Comparison of ENCODE assay signal across 24 cellular contexts in genomic region chr7:108461855-108462254, GRCh38. TPM values are rescaled to one million over a fixed set of nuclear protein-coding genes. Genes with fewer than 3 reads are reported as not detected.
DNase-seq lines count a peak whose midpoint lies in the region; ATAC-seq, FAIRE-seq and TF ChIP-seq lines count a peak whose summit lies in the region.
"Had no signal": no experiment of that assay in that cellular context is flagged by ENCODE, and none has a peak within 500 bp of the region (broad histone marks: within the 10 kb centered on the region; RNA-seq: fewer than 3 reads in every experiment).

No MANE protein-coding gene starts in this region.

- DNase-seq in G401 (ENCODE audit: low spot score) (peak; percentile 66), RCC 7860 (ENCODE audit: low spot score) (peak; percentile 56), fibroblast of gingiva (ENCODE audit: low read depth) (peak; percentile 20), NCI-H748 treated with DMSO at 0.1 percent for 48 hours (lab: John Stamatoyannopoulos, UW) (no peak), Caco-2 (no peak)
- DNase-seq in naive thymus-derived CD8-positive, alpha-beta T cell = no peak
- DNase-seq: activated CD4-positive, alpha-beta T cell treated with anti-CD3 and anti-CD28 coated beads, Interleukin-2, amount 50 U/mL, for 4 hours; activated naive CD4-positive, alpha-beta T cell treated with anti-CD3 and anti-CD28 coated beads for 36 hours; activated T-cell treated with anti-CD3 and anti-CD28 coated beads, Interleukin-2, amount 50 U/mL, for 1 hour; DMS79; erythroblast; IMR-90; islet precursor cell; mesenchymal stem cell; MM.1S; NCI-H2029; NCI-H510A; T-cell had no signal

- CTCF ChIA-PET in Caco-2 (lab: Charles Lee) = interaction anchor here (1.4 kb wide), 1 partner anchor 35 kb away, joined by 3 read pairs; no protein-coding TSS in a partner anchor

- peak overlapping the region in 5 of 10 donors; percentile 10 to 51 (median 25) for H3K4me3 Mint-ChIP-seq in naive thymus-derived CD8-positive, alpha-beta T cell
- no peak overlapping the region for H3K4me3 Mint-ChIP-seq in Caco-2 (ENCODE audit: unreplicated experiment)
- H3K4me3 Mint-ChIP-seq: activated naive CD4-positive, alpha-beta T cell treated with anti-CD3 and anti-CD28 coated beads for 36 hours; brain; GM23338; nephron; T-cell had no signal

- no peak overlapping the region for H3K4me3 ChIP-seq in Caco-2 (ENCODE audit: low read depth, low read length)
- H3K4me3 ChIP-seq: BLaER1, GM23338, suprapubic skin had no signal

- H3K9me3 ChIP-seq in Caco-2 = no peaks in the 10 kb centered on the region
- H3K9me3 ChIP-seq: BLaER1, suprapubic skin had no signal

- POLR2A ChIA-PET in naive thymus-derived CD8-positive, alpha-beta T cell (lab: Charles Lee) = no interaction called here
- POLR2A ChIA-PET in Caco-2 (lab: Charles Lee) = no interaction called here

- 0 out of 2 replicates have a peak, but pooled peaks cover 3% of the 10 kb centered on the region for H3K4me1 ChIP-seq in Caco-2
- H3K4me1 ChIP-seq: BLaER1 had no signal

- H3K36me3 ChIP-seq in Caco-2 (ENCODE audit: control insufficient read depth, insufficient read depth, low read length) = no peaks in the 10 kb centered on the region
- H3K36me3 ChIP-seq: BLaER1, suprapubic skin had no signal

- in situ Hi-C loops in G401 (cut with HindIII; ENCODE audit: low sequenced_read_pairs) = no loop called here

- no TSS peak for BruUV-seq in Caco-2 (replicated peaks; lab: Mats Ljungman, UMichigan)

- H3K27ac Mint-ChIP-seq in naive thymus-derived CD8-positive, alpha-beta T cell = peak overlapping the region; percentile 23 to 98 (median 64)
- no peak overlapping the region for H3K27ac Mint-ChIP-seq in Caco-2 (ENCODE audit: unreplicated experiment)
- H3K27ac Mint-ChIP-seq: activated naive CD4-positive, alpha-beta T cell treated with anti-CD3 and anti-CD28 coated beads for 36 hours; GM23338; nephron; T-cell had no signal

- peaks cover 0 to 2% (median 0%) of the 10 kb centered on the region in 9 donors for H3K9me3 Mint-ChIP-seq in naive thymus-derived CD8-positive, alpha-beta T cell
- no peaks in the 10 kb centered on the region for H3K9me3 Mint-ChIP-seq in Caco-2 (ENCODE audit: unreplicated experiment)
- H3K9me3 Mint-ChIP-seq: activated naive CD4-positive, alpha-beta T cell treated with anti-CD3 and anti-CD28 coated beads for 36 hours; GM23338; nephron; T-cell had no signal

- TF ChIP-seq CTCF in Caco-2 (IDR thresholded peaks at IDR 0.05; ENCODE audit: insufficient read depth in 1 of 2, low read depth in 1 of 2, low read length in 1 of 2, severe bottlenecking in 1 of 2, unreplicated experiment in 1 of 2) = no peak

- peak; percentile 76 for FAIRE-seq in RCC 7860 (lab: Jason Lieb, UNC)

- intact Hi-C loops in Caco-2 (cut with micrococcal nuclease; ENCODE audit: unreplicated experiment) = no loop called here

- no peaks in the 10 kb centered on the region for H3K27me3 ChIP-seq in Caco-2 (replicated peaks; ENCODE audit: control insufficient read depth, insufficient read depth, low read length)

- H3K27me3 Mint-ChIP-seq in naive thymus-derived CD8-positive, alpha-beta T cell = peaks cover 0 to 29% (median 0%) of the 10 kb centered on the region in 5 donors
- no peaks in the 10 kb centered on the region for H3K27me3 Mint-ChIP-seq in Caco-2 (ENCODE audit: insufficient read depth, unreplicated experiment)

- ATAC-seq in naive thymus-derived CD8-positive, alpha-beta T cell = no peak
- no peak for ATAC-seq in HG02938 (IDR thresholded peaks at IDR 0.05; ENCODE audit: unreplicated experiment)
- ATAC-seq: GM23338, T-cell had no signal

- peaks cover 48 to 84% (median 82%) of the 10 kb centered on the region in 4 donors for H3K4me1 Mint-ChIP-seq in naive thymus-derived CD8-positive, alpha-beta T cell
- H3K4me1 Mint-ChIP-seq in Caco-2 (ENCODE audit: low read depth, unreplicated experiment) = peaks cover 17% of the 10 kb centered on the region

- no peaks in the 10 kb centered on the region for H3K36me3 Mint-ChIP-seq in naive thymus-derived CD8-positive, alpha-beta T cell
- H3K36me3 Mint-ChIP-seq in Caco-2 (ENCODE audit: insufficient read depth, unreplicated experiment) = no peaks in the 10 kb centered on the region
- H3K36me3 Mint-ChIP-seq: brain, T-cell had no signal

RNA-seq across cellular contexts. Expression of gene NRCAM, which starts 5.6 kb away (rescaled TPM):
- total RNA-seq in G401 (2014; rRNA removed; shearing (Covaris generic)) = 1.0 TPM in 1 of 2 replicates, not detected in the other
- total RNA-seq in naive thymus-derived CD8-positive, alpha-beta T cell = 10 to 100 TPM; 42.9 to 46.6 TPM
- 10 to 100 TPM; 11.1 to 18.2 (median 13.7) TPM for polyA plus RNA-seq in naive thymus-derived CD8-positive, alpha-beta T cell
- 85.7 and 96.2 TPM in 2 replicates for total RNA-seq in Caco-2 (2022)

Comparison
In these comparisons a context has a peak if more than half of its experiments do, and no peak if none do; other contexts are left out.
1. DNase-seq: peak in G401 (single experiment), RCC 7860 (single experiment) and fibroblast of gingiva (single experiment); none in naive thymus-derived CD8-positive, alpha-beta T cell (0 of 10), NCI-H748 treated with DMSO at 0.1 percent for 48 hours (single experiment) and Caco-2 (0 of 2).
2. RNA of gene NRCAM, which starts 5.6 kb away (total RNA-seq): 85.7 to 96.2 TPM in Caco-2 and 42.9 to 46.6 TPM in naive thymus-derived CD8-positive, alpha-beta T cell; 1.0 TPM in G401; every median in the first group is over 10 times any median in the second.